ENCODE assay signal across 14 cellular contexts in the genomic region with DNA sequence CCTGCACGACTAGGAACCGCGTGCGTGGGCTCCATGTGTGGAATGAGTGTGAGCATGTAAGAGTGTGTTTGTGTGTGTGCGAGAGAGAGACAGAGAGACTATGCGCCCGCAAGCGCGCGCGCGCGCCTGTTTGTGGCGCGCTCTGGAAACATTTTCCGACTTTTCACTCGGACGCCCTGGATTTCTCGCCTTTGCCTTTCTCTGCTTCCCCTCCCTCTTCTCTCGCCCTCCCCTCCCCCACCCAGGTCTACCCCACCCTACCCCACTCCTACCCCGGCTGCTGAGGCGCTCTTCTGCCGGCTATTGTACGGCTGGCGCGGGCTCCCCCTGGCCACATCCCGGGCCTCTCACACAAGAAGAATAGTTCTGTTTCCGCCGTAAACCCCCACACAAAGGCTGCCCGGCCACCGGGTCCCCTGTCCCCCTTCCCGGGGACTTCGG. TPM values are rescaled to one million over a fixed set of nuclear protein-coding genes. Genes with fewer than 3 reads are reported as not detected.
DNase-seq lines count a peak whose midpoint lies in the region; ATAC-seq, FAIRE-seq and TF ChIP-seq lines count a peak whose summit lies in the region.
"Had no signal": no experiment of that assay in that cellular context is flagged by ENCODE, and none has a peak within 500 bp of the region (broad histone marks: within the 10 kb centered on the region; RNA-seq: fewer than 3 reads in every experiment).

No MANE protein-coding gene starts in this region.

- H3K4me1 ChIP-seq in HepG2 (ENCODE audit: insufficient read depth, low read length) (peaks cover 33% of the 10 kb centered on the region), right lobe of liver (peaks cover 0 to 26% (median 3%) of the 10 kb centered on the region in 4 donors), urinary bladder (ENCODE audit: insufficient read depth) (no peaks in the 10 kb centered on the region)

- no peak overlapping the region for H2AFZ ChIP-seq in HepG2 (ENCODE audit: low read length)

- H3K36me3 ChIP-seq in HepG2 (replicated peaks in 1 of 2; ENCODE audit: control insufficient read depth in 1 of 2, insufficient read depth in 2 of 2, low read length in 2 of 2), result no peaks in the 10 kb centered on the region
- H3K36me3 ChIP-seq in right lobe of liver, result no peaks in the 10 kb centered on the region
- H3K36me3 ChIP-seq in urinary bladder (ENCODE audit: insufficient read depth), result no peaks in the 10 kb centered on the region

- H3K27me3 ChIP-seq in HepG2 (ENCODE audit: control insufficient read depth in 1 of 2, insufficient read depth in 2 of 2, low read length in 2 of 2) (peaks cover 36 to 98% of the 10 kb centered on the region in 2 experiments), right lobe of liver (peaks cover 11 to 52% of the 10 kb centered on the region in 2 donors)

- intact Hi-C loops in HepG2 (cut with micrococcal nuclease; ENCODE audit: unreplicated experiment), result loop anchor here (10.0 kb wide), 1 partner anchor 190 kb away; no protein-coding TSS in a partner anchor
- intact Hi-C loops in right lobe of liver (cut with DNase I), result no loop called here

- peak overlapping the region; percentile 77; the same call in 1 of the 2 replicates for H3K4me2 ChIP-seq in HepG2 (ENCODE audit: low read depth, low read length)

- WGBS in HepG2 (ENCODE audit: low lambda C conversion rate), result 61% methylated on average over 33 of the region's 33 CpGs
- 5% methylated on average over 16 of the region's 33 CpGs for WGBS in right lobe of liver (ENCODE audit: insufficient coverage, low coverage, low lambda C conversion rate, missing lambda C conversion rate)
- WGBS in urinary bladder, result 2% methylated on average over 33 of the region's 33 CpGs

- no peaks in the 10 kb centered on the region; the same call in 1 of the 2 replicates for H4K20me1 ChIP-seq in HepG2 (ENCODE audit: insufficient read depth, low read length)

- no peak for TF ChIP-seq EP300 in HepG2 (IDR thresholded peaks at IDR 0.05; ENCODE audit: low read depth in 2 of 2, low read length in 2 of 2)
- TF ChIP-seq EP300 in HepG2 (CRISPR knock-in tag; IDR thresholded peaks at IDR 0.05; ENCODE audit: borderline replicate concordance), result no peak

- DNase-seq in HepG2 (ENCODE audit: low spot score) (no peak), right lobe of liver (no peak), NCI-H748 treated with DMSO at 0.1 percent for 48 hours (lab: John Stamatoyannopoulos, UW) (peak; percentile 27), NCI-H1436 (lab: John Stamatoyannopoulos, UW) (no peak)
- no peak for DNase-seq in stimulated activated CD4-positive, alpha-beta T cell treated with anti-CD3 and anti-CD28 coated beads, Interleukin-15, amount 100 ng/mL, for 24 hours
- DNase-seq: activated T-cell treated with anti-CD3 and anti-CD28 coated beads for 4 hours; CD8-positive, alpha-beta T cell; left colon; NCI-H446 treated with DMSO at 0.1 percent for 48 hours; T-helper 1 cell had no signal

- BruUV-seq in HepG2 (replicated peaks; lab: Mats Ljungman, UMichigan), result no TSS peak

- H3K9me3 ChIP-seq in HepG2 (ENCODE audit: low read length) (no peaks in the 10 kb centered on the region), right lobe of liver (no peaks in the 10 kb centered on the region)

- no peak for FAIRE-seq in HepG2 (lab: Jason Lieb, UNC)
- FAIRE-seq: HTR-8/SVneo had no signal

- no peak for TF ChIP-seq POLR2A in HepG2 (IDR thresholded peaks at IDR 0.05; ENCODE audit: insufficient read depth in 1 of 2, low read depth in 2 of 2, low read length in 2 of 2)
- no peak for TF ChIP-seq POLR2A in right lobe of liver (IDR thresholded peaks at IDR 0.05)

- TF ChIP-seq RAD21 in HepG2 (CRISPR knock-in tag; IDR thresholded peaks at IDR 0.05), result no peak

- peak overlapping the region in 1 of 3 experiments; percentile 71; a peak in 1 of 6 replicates for H3K4me3 ChIP-seq in HepG2 (replicated peaks in 1 of 3; ENCODE audit: insufficient read depth in 1 of 3, low read depth in 2 of 3, low read length in 3 of 3)
- no peak overlapping the region for H3K4me3 ChIP-seq in right lobe of liver
- H3K4me3 ChIP-seq in iPS-11a (ENCODE audit: low read depth, low read length), result peak overlapping the region; percentile 13
- H3K4me3 ChIP-seq in urinary bladder (ENCODE audit: low read depth, low read length), result peak overlapping the region; percentile 14

- in situ Hi-C loops in HepG2 (cut with HindIII; ENCODE audit: extremely low pct_ligation_motif_present, low pct_unique_long_range_greater_than_20kb), result no loop called here

- H3K9ac ChIP-seq in HepG2 (ENCODE audit: insufficient read depth, low read depth, low read length), result no peak overlapping the region

- ATAC-seq in HepG2 (no peak), right lobe of liver (no peak), GM18873 (IDR thresholded peaks at IDR 0.05; ENCODE audit: low FRiP score, unreplicated experiment) (no peak)
- ATAC-seq: CD8-positive, alpha-beta T cell; left colon had no signal

- TF ChIP-seq CTCF in HepG2 (CRISPR knock-in tag; IDR thresholded peaks at IDR 0.05), result no peak
- no peak for TF ChIP-seq CTCF in right lobe of liver (IDR thresholded peaks at IDR 0.05)

- H3K79me2 ChIP-seq in HepG2 (ENCODE audit: insufficient read depth, low read length), result no peaks in the 10 kb centered on the region

- H3K27ac ChIP-seq in HepG2 (ENCODE audit: extremely low read length, insufficient read depth, low read length) (no peak overlapping the region), right lobe of liver (no peak overlapping the region), urinary bladder (ENCODE audit: low read depth) (no peak overlapping the region)

- CTCF ChIA-PET in HepG2 (lab: Yijun Ruan, JAX; ENCODE audit: low intra/inter-chr PET ratio, low total read pairs), result no interaction called here

- POLR2A ChIA-PET in HepG2 (lab: Yijun Ruan, JAX), result no interaction called here

TF ChIP-seq in HepG2, 621 proteins besides CTCF, POLR2A, EP300 and RAD21:
- TF ChIP-seq CEBPZ (IDR thresholded peaks at IDR 0.05; ENCODE audit: low read length), result no peak

RNA-seq across cellular contexts. Expression of gene SIX3, which starts 7.0 kb away (rescaled TPM):
- total RNA-seq in HepG2 (2016; rRNA removed; fragmentation: Illumina TruSeq; extraction: Trizol) (not detected in 2 replicates), right lobe of liver (not detected), urinary bladder (not detected)
- total RNA-seq in HepG2 (2016; cell fraction: cytosol; rRNA removed; fragmentation: Illumina TruSeq; extraction: Trizol; ENCODE audit: low read depth), result not detected in 2 replicates
- not detected in 2 replicates for total RNA-seq in HepG2 (2016; cell fraction: insoluble cytoplasmic fraction; rRNA removed; fragmentation: Illumina TruSeq; extraction: Trizol)
- total RNA-seq in HepG2 (2016; cell fraction: membrane; rRNA removed; fragmentation: Illumina TruSeq; extraction: Trizol), result not detected in 2 replicates
- total RNA-seq in HepG2 (2016; cell fraction: nucleus; rRNA removed; fragmentation: Illumina TruSeq; extraction: Trizol), result not detected in 2 replicates
- polyA plus RNA-seq in HepG2 (2011; rRNA removed) (not detected in 2 replicates), urinary bladder (not detected)
- not detected in 2 replicates for polyA plus RNA-seq in HepG2 (2011; cell fraction: cytosol; rRNA removed)
- polyA plus RNA-seq in HepG2 (2011; cell fraction: nucleus; rRNA removed), result not detected in 2 replicates
- not detected in 2 replicates for polyA plus RNA-seq in HepG2 (2012)
- polyA plus RNA-seq in HepG2 (2016; cell fraction: cytosol; fragmentation: Illumina TruSeq; extraction: Trizol; ENCODE audit: low read depth), result not detected in 2 replicates
- polyA plus RNA-seq in HepG2 (2016; cell fraction: insoluble cytoplasmic fraction; fragmentation: Illumina TruSeq; extraction: Trizol; ENCODE audit: low read depth), result not detected in 2 replicates
- not detected in 2 replicates for polyA plus RNA-seq in HepG2 (2016; cell fraction: membrane; fragmentation: Illumina TruSeq; extraction: Trizol; ENCODE audit: low read depth)
- not detected in 2 replicates for polyA plus RNA-seq in HepG2 (2016; cell fraction: nucleus; fragmentation: Illumina TruSeq; extraction: Trizol; ENCODE audit: insufficient read depth, low read depth)
- polyA minus RNA-seq in HepG2 (2011; rRNA and poly(A)+ RNA removed; ENCODE audit: low replicate concordance), result not detected in 2 replicates
- polyA minus RNA-seq in HepG2 (2011; cell fraction: cytosol; rRNA and poly(A)+ RNA removed), result not detected in 2 replicates
- not detected in 2 replicates for polyA minus RNA-seq in HepG2 (2011; cell fraction: nucleus; rRNA and poly(A)+ RNA removed)
- total RNA-seq: left colon had no signal

Comparison
In these comparisons a context has a peak if more than half of its experiments do, and no peak if none do; other contexts are left out.
1. H3K4me3 ChIP-seq: peak in iPS-11a (single experiment) and urinary bladder (single experiment); none in right lobe of liver (0 of 3).